23 cellular contexts compared by ENCODE assay signal in the genomic region with DNA sequence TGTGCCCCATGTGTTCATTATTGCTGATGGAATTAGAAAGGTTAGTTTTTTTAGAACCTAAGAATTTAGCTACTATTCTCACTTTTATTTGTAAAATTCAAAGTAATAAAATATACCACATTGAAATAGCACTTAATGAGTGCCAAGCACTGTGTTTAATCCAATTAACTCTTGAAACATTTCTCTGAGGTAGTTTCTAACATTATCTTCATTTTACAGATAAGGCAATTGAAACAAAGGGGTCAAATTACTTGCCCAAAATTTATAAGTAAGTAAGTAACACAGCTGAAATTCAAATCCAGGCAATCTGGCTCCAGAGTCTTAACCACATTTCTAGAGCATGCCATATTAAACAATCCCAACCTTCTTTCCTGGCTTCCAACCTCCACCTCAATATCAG.
DNase-seq lines count a peak whose midpoint lies in the region; FAIRE-seq and TF ChIP-seq lines count a peak whose summit lies in the region.
"Had no signal": no experiment of that assay in that cellular context is flagged by ENCODE, and none has a peak within 500 bp of the region (broad histone marks: within the 10 kb centered on the region; RNA-seq: fewer than 3 reads in every experiment).

No MANE protein-coding gene starts in this region.

- peaks cover 13% of the 10 kb centered on the region for H3K4me1 Mint-ChIP-seq in astrocyte (ENCODE audit: low read depth, unreplicated experiment)
- H3K4me1 Mint-ChIP-seq: CD14-positive monocyte had no signal

- DNase-seq in astrocyte (ENCODE audit: low read depth) (peak; percentile 12), NCI-H1694 treated with DMSO at 0.1 percent for 48 hours (lab: John Stamatoyannopoulos, UW) (no peak), kidney (no peak)
- DNase-seq in stimulated activated CD8-positive, alpha-beta memory T cell treated with anti-CD3 and anti-CD28 coated beads, Interleukin-4, amount 100 ng/mL, for 48 hours, result no peak
- DNase-seq: 8988T; ACHN; BE2C; C1 segment of cervical spinal cord; CD4-positive, alpha-beta memory T cell; CD4-positive, CD25-positive, alpha-beta regulatory T cell; CD8-positive, alpha-beta memory T cell; COR-L47; DMS79 treated with DMSO at 0.1 percent for 48 hours; GF-D8 had no signal

- no peak overlapping the region for H3K27ac Mint-ChIP-seq in astrocyte (ENCODE audit: unreplicated experiment)
- H3K27ac Mint-ChIP-seq: CD14-positive monocyte; CD4-positive, alpha-beta memory T cell; CD4-positive, CD25-positive, alpha-beta regulatory T cell; CD8-positive, alpha-beta memory T cell had no signal

- H3K4me3 Mint-ChIP-seq in astrocyte (ENCODE audit: unreplicated experiment), result no peak overlapping the region
- H3K4me3 Mint-ChIP-seq: CD14-positive monocyte; CD4-positive, alpha-beta memory T cell; CD8-positive, alpha-beta memory T cell had no signal

- peaks cover 23% of the 10 kb centered on the region for H3K4me1 ChIP-seq in HEK293 (ENCODE audit: control insufficient read depth, insufficient read depth, low read length)
- H3K4me1 ChIP-seq in astrocyte (ENCODE audit: insufficient read depth, low read length), result no peaks in the 10 kb centered on the region
- peaks cover 0 to 3% of the 10 kb centered on the region in 2 donors for H3K4me1 ChIP-seq in kidney (ENCODE audit: control insufficient read depth in 1 of 2, insufficient read depth in 1 of 2, low read depth in 1 of 2, low read length in 2 of 2)
- H3K4me1 ChIP-seq: BE2C, BLaER1 had no signal

- H3K36me3 ChIP-seq in HEK293 (ENCODE audit: control insufficient read depth in 2 of 2, insufficient read depth in 1 of 2, low read length in 2 of 2), result no peaks in the 10 kb centered on the region
- H3K36me3 ChIP-seq in astrocyte (ENCODE audit: insufficient read depth, low read length), result no peaks in the 10 kb centered on the region
- H3K36me3 ChIP-seq in kidney (ENCODE audit: control insufficient read depth in 1 of 2, insufficient read depth in 2 of 2, low read length in 2 of 2), result no peaks in the 10 kb centered on the region
- H3K36me3 ChIP-seq: BE2C had no signal

- H3K9me3 ChIP-seq in HEK293 (ENCODE audit: control insufficient read depth, insufficient read depth, low read depth, low read length) (no peaks in the 10 kb centered on the region; the same call in 1 of the 2 replicates), astrocyte (ENCODE audit: insufficient read depth, low read depth, low read length) (peaks cover 6% of the 10 kb centered on the region), kidney (ENCODE audit: control insufficient read depth in 1 of 2, low read length in 2 of 2) (no peaks in the 10 kb centered on the region)

- peaks cover 5% of the 10 kb centered on the region for H3K9me3 Mint-ChIP-seq in astrocyte (ENCODE audit: unreplicated experiment)

- CTCF ChIA-PET in HEK293 (lab: Yijun Ruan, JAX), result interaction anchor here (3.5 kb wide), 1 partner anchor 14 kb away, joined by 24 read pairs; no protein-coding TSS in a partner anchor

- H3K4me2 ChIP-seq in astrocyte (ENCODE audit: low read length), result no peak overlapping the region
- H3K4me2 ChIP-seq: BLaER1 had no signal

- no peaks in the 10 kb centered on the region for H3K27me3 ChIP-seq in astrocyte (ENCODE audit: insufficient read depth, low read length)
- H3K27me3 ChIP-seq: BE2C, BLaER1 had no signal

- POLR2A ChIA-PET in HEK293 (lab: Yijun Ruan, JAX), result no interaction called here

- H4K20me1 ChIP-seq in astrocyte (ENCODE audit: insufficient read depth, low read length), result no peaks in the 10 kb centered on the region
- H4K20me1 ChIP-seq: BLaER1 had no signal

- H3K9ac ChIP-seq in astrocyte (ENCODE audit: low read length) (no peak overlapping the region), kidney (ENCODE audit: low read length in 2 of 2) (no peak overlapping the region)
- H3K9ac ChIP-seq: BLaER1 had no signal

- H3K27me3 Mint-ChIP-seq in astrocyte (ENCODE audit: low read depth, unreplicated experiment), result no peaks in the 10 kb centered on the region
- H3K27me3 Mint-ChIP-seq: CD4-positive, alpha-beta memory T cell; CD4-positive, CD25-positive, alpha-beta regulatory T cell had no signal

- TF ChIP-seq CTCF in HEK293 (tag by site-specific recombination; IDR thresholded peaks at IDR 0.05) (no peak), astrocyte (IDR thresholded peaks at IDR 0.05; ENCODE audit: insufficient read depth, low read depth, low read length) (no peak), kidney (IDR thresholded peaks at IDR 0.05; ENCODE audit: borderline replicate concordance, extremely low read depth, insufficient read depth) (no peak)

- no peak overlapping the region for H2AFZ ChIP-seq in astrocyte (ENCODE audit: low read depth, low read length)

- H3K36me3 Mint-ChIP-seq in astrocyte (ENCODE audit: low read depth, unreplicated experiment), result peaks cover 15% of the 10 kb centered on the region

- intact Hi-C loops in kidney (cut with DNase I), result no loop called here

- H3K4me3 ChIP-seq in HEK293 (ENCODE audit: low read depth, low read length) (no peak overlapping the region), astrocyte (ENCODE audit: insufficient read depth, low read depth, low read length) (no peak overlapping the region), kidney (ENCODE audit: low read length in 2 of 2) (no peak overlapping the region)
- H3K4me3 ChIP-seq: BLaER1 had no signal

- H3K79me2 ChIP-seq in astrocyte (ENCODE audit: insufficient read depth, low read length), result no peaks in the 10 kb centered on the region

- H3K27ac ChIP-seq in HEK293 (ENCODE audit: extremely low read depth, low read depth, low read length) (0 out of 2 replicates have a peak overlapping the region, but pooled peaks have one; percentile 14), astrocyte (ENCODE audit: low read depth, low read length) (no peak overlapping the region), kidney (ENCODE audit: low read depth in 2 of 2, low read length in 2 of 2) (no peak overlapping the region)
- H3K27ac ChIP-seq: BLaER1 had no signal

- FAIRE-seq in astrocyte (lab: Jason Lieb, UNC) (no peak), colon (lab: Jason Lieb, UNC) (peak; percentile 24), kidney (lab: Jason Lieb, UNC) (no peak)
- FAIRE-seq: A204.1, D721Med, G401.6, GM12891, GM19239 had no signal

TF ChIP-seq in HEK293, 187 proteins besides CTCF, POLR2A, EP300 and RAD21:
- TF ChIP-seq PRDM6 (tag by site-specific recombination; IDR thresholded peaks at IDR 0.05) (peak; percentile 78), ZNF548 (tag by site-specific recombination; IDR thresholded peaks at IDR 0.05) (no peak), ZNF830 (tag by site-specific recombination; IDR thresholded peaks at IDR 0.05; ENCODE audit: low read depth) (no peak), ZNF707 (tag by site-specific recombination; IDR thresholded peaks at IDR 0.05) (no peak), ZNF785 (tag by site-specific recombination; IDR thresholded peaks at IDR 0.05) (no peak), FEZF1 (tag by site-specific recombination; IDR thresholded peaks at IDR 0.05) (peak; percentile 11; the same call in 1 of the 2 replicates), ZXDB (tag by site-specific recombination; IDR thresholded peaks at IDR 0.05) (peak; percentile 57), ZNF843 (tag by site-specific recombination; IDR thresholded peaks at IDR 0.05) (peak; percentile 37; the same call in 1 of the 2 replicates), ZNF221 (tag by site-specific recombination; IDR thresholded peaks at IDR 0.05; ENCODE audit: borderline replicate concordance) (no peak), ZEB2 (tag by site-specific recombination; IDR thresholded peaks at IDR 0.05) (0 out of 2 replicates have a peak, but pooled peaks have one; percentile 21), ZFHX2 (tag by site-specific recombination; conservative IDR thresholded peaks at IDR 0.05) (no peak)
- TF ChIP-seq, protein P1, sequence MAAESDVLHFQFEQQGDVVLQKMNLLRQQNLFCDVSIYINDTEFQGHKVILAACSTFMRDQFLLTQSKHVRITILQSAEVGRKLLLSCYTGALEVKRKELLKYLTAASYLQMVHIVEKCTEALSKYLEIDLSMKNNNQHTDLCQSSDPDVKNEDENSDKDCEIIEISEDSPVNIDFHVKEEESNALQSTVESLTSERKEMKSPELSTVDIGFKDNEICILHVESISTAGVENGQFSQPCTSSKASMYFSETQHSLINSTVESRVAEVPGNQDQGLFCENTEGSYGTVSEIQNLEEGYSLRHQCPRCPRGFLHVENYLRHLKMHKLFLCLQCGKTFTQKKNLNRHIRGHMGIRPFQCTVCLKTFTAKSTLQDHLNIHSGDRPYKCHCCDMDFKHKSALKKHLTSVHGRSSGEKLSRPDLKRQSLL (tag by site-specific recombination; IDR thresholded peaks at IDR 0.05), result peak; percentile 75; the same call in 1 of the 2 replicates
- TF ChIP-seq, protein P2, sequence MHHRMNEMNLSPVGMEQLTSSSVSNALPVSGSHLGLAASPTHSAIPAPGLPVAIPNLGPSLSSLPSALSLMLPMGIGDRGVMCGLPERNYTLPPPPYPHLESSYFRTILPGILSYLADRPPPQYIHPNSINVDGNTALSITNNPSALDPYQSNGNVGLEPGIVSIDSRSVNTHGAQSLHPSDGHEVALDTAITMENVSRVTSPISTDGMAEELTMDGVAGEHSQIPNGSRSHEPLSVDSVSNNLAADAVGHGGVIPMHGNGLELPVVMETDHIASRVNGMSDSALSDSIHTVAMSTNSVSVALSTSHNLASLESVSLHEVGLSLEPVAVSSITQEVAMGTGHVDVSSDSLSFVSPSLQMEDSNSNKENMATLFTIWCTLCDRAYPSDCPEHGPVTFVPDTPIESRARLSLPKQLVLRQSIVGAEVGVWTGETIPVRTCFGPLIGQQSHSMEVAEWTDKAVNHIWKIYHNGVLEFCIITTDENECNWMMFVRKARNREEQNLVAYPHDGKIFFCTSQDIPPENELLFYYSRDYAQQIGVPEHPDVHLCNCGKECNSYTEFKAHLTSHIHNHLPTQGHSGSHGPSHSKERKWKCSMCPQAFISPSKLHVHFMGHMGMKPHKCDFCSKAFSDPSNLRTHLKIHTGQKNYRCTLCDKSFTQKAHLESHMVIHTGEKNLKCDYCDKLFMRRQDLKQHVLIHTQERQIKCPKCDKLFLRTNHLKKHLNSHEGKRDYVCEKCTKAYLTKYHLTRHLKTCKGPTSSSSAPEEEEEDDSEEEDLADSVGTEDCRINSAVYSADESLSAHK (tag by site-specific recombination; IDR thresholded peaks at IDR 0.05), result peak; percentile 71; the same call in 1 of the 2 replicates
